In the genomic region with DNA sequence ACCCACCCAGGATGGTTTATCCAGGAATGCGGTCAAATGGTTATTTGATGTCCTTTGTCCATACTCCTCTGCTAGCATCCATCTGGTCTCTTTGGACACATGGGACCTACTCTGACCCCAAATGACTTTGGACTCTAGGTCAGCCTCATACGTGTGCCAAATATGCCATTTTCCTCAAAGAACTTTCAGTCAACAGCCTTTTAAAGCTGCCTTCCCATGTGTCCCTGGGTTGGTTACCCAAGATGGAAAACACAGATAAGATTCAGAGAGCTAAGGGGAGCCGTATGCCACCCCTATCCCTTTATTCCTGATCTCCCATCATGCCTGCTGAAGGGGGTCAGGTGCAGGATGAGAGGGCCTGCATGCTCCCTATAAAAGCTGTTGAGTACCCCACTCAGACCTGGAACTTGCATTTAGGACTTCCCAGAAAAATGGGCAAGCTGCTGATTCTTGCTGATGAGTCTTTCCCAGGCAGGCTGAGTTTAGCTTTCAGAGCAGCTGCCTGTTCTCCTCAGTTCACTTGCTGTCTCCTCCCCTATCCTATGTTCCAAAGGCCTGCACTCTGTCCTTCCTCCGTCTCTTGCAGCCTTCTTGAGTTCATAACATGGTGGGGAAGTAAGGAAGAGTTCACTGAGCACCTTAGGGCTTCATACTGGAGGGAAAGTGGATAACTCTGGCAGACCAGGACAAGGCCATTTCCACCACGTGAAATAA, we compare ENCODE assay signal across 32 cellular contexts. TPM values are rescaled to one million over a fixed set of nuclear protein-coding genes. Genes with fewer than 3 reads are reported as not detected.
"Had no signal": no experiment of that assay in that cellular context is flagged by ENCODE, and none has a peak within 500 bp of the region (broad histone marks: within the 10 kb centered on the region; RNA-seq: fewer than 3 reads in every experiment).

No MANE protein-coding gene starts in this region.

- H3K4me1 Mint-ChIP-seq: nephron; stimulated activated memory B cell treated with anti-CD40 and anti-IgM and Interleukin-4, amounts not matched to agents 10 μg/mL and 1 μg/mL and 100 μg/mL, for 72 hours had no signal

- H3K27ac Mint-ChIP-seq: natural killer cell; nephron; progenitor cell of endocrine pancreas; stimulated activated memory B cell treated with anti-CD40 and anti-IgM and Interleukin-4, amounts not matched to agents 10 μg/mL and 1 μg/mL and 100 μg/mL, for 72 hours; stimulated activated naive CD8-positive, alpha-beta T cell treated with anti-CD3 and anti-CD28 coated beads, Interleukin-15, Interleukin-2, amounts not matched to agents 100 ng/mL and 50 ng/mL, for 24 hours had no signal

- H3K36me3 Mint-ChIP-seq: natural killer cell had no signal

- DNase-seq: naive thymus-derived CD4-positive, alpha-beta T cell; natural killer cell; nucleus accumbens; pancreas; psoas muscle; right cardiac atrium; spleen; stimulated activated CD4-positive, alpha-beta T cell treated with anti-CD3 and anti-CD28 coated beads, Interleukin-12 subunit alpha, Interleukin-12 subunit beta, amount 100 ng/mL, for 4 hours; stimulated activated CD4-positive, alpha-beta T cell treated with anti-CD3 and anti-CD28 coated beads, Interleukin-1b, Interleukin-23, amount 100 ng/mL, for 48 hours; stimulated activated CD4-positive, alpha-beta T cell treated with anti-CD3 and anti-CD28 coated beads, Interleukin-4, amount 100 ng/mL, for 1 hour; stimulated activated CD4-positive, alpha-beta T cell treated with anti-CD3 and anti-CD28 coated beads, Interleukin-4, amount 100 ng/mL, for 4 hours; stimulated activated CD8-positive, alpha-beta memory T cell treated with anti-CD3 and anti-CD28 coated beads, Interleukin-4, amount 100 ng/mL, for 48 hours; stimulated activated naive CD4-positive, alpha-beta T cell treated with Interleukin-2 at 50 U/mL for 16 hours; stomach; thyroid gland; trophoblast cell; upper lobe of left lung; uterus had no signal

- H3K27ac ChIP-seq: neutrophil, pancreas, psoas muscle, skin epidermis, spleen, stomach, thoracic aorta, thyroid gland, tibial nerve, upper lobe of left lung, uterus had no signal

- H3K27me3 ChIP-seq: pancreas, spleen, stomach, thyroid gland, tibial nerve, upper lobe of left lung, uterus had no signal

- H3K27me3 Mint-ChIP-seq: naive thymus-derived CD4-positive, alpha-beta T cell; stimulated activated memory B cell treated with anti-CD40 and anti-IgM and Interleukin-4, amounts not matched to agents 10 μg/mL and 1 μg/mL and 100 μg/mL, for 72 hours; stimulated activated naive CD8-positive, alpha-beta T cell treated with anti-CD3 and anti-CD28 coated beads, Interleukin-15, Interleukin-2, amounts not matched to agents 100 ng/mL and 50 ng/mL, for 24 hours had no signal

- H3K4me3 Mint-ChIP-seq: naive thymus-derived CD4-positive, alpha-beta T cell; natural killer cell; nephron; stimulated activated memory B cell treated with anti-CD40 and anti-IgM and Interleukin-4, amounts not matched to agents 10 μg/mL and 1 μg/mL and 100 μg/mL, for 72 hours; stimulated activated naive CD8-positive, alpha-beta T cell treated with anti-CD3 and anti-CD28 coated beads, Interleukin-15, Interleukin-2, amounts not matched to agents 100 ng/mL and 50 ng/mL, for 24 hours had no signal

- H3K36me3 ChIP-seq: neutrophil, pancreas, stomach, thoracic aorta, thyroid gland, tibial nerve, upper lobe of left lung, uterus had no signal

- H3K4me3 ChIP-seq: pancreas, psoas muscle, skin epidermis, smooth muscle cell, spleen, stomach, thoracic aorta, thyroid gland, tibial nerve, upper lobe of left lung, uterus had no signal

- H3K4me1 ChIP-seq: pancreas, psoas muscle, stomach, tibial nerve, upper lobe of left lung, uterus had no signal

- H3K9me3 Mint-ChIP-seq: natural killer cell; nephron; stimulated activated memory B cell treated with anti-CD40 and anti-IgM and Interleukin-4, amounts not matched to agents 10 μg/mL and 1 μg/mL and 100 μg/mL, for 72 hours; stimulated activated naive CD8-positive, alpha-beta T cell treated with anti-CD3 and anti-CD28 coated beads, Interleukin-15, Interleukin-2, amounts not matched to agents 100 ng/mL and 50 ng/mL, for 24 hours had no signal

- H3K4me2 ChIP-seq: smooth muscle cell had no signal

- ATAC-seq: naive thymus-derived CD4-positive, alpha-beta T cell; natural killer cell; pancreas; psoas muscle; right cardiac atrium; sciatic nerve; stimulated activated memory B cell treated with anti-CD40 and anti-IgM and Interleukin-4, amounts not matched to agents 10 μg/mL and 1 μg/mL and 100 μg/mL, for 72 hours had no signal

- H3K9me3 ChIP-seq: neutrophil, pancreas, psoas muscle, spleen, stomach, thoracic aorta, thyroid gland, tibial nerve, upper lobe of left lung, uterus had no signal

RNA-seq across cellular contexts. Expression of a gene that starts 19.8 kb away (rescaled TPM):
- total RNA-seq: osteocyte, progenitor cell of endocrine pancreas had no signal

RNA-seq across cellular contexts. Expression of a gene that starts 43.4 kb away (rescaled TPM):
- total RNA-seq: naive thymus-derived CD4-positive, alpha-beta T cell; natural killer cell; osteocyte; pancreas; progenitor cell of endocrine pancreas; psoas muscle; renal cortical epithelial cell; right cardiac atrium; sciatic nerve; smooth muscle cell; spleen; temporal lobe; thoracic aorta; thyroid gland; tibial nerve; urinary bladder had no signal

RNA-seq across cellular contexts. Expression of a gene that starts 46.8 kb away (rescaled TPM):
- total RNA-seq: osteocyte had no signal
